11 cellular contexts compared by ENCODE assay signal in genomic region chr5:61304611-61305369, GRCh38. TPM values are rescaled to one million over a fixed set of nuclear protein-coding genes. Genes with fewer than 3 reads are reported as not detected.
DNase-seq lines count a peak whose midpoint lies in the region; ATAC-seq and TF ChIP-seq lines count a peak whose summit lies in the region.
"Had no signal": no experiment of that assay in that cellular context is flagged by ENCODE, and none has a peak within 500 bp of the region (broad histone marks: within the 10 kb centered on the region; RNA-seq: fewer than 3 reads in every experiment).

No MANE protein-coding gene starts in this region.

- no peak for TF ChIP-seq POLR2A in adrenal gland (IDR thresholded peaks at IDR 0.05)

- in situ Hi-C loops in Caki2 (cut with HindIII; ENCODE audit: low pct_unique_long_range_greater_than_20kb, low sequenced_read_pairs), result no loop called here

- no peak overlapping the region for H3K4me3 ChIP-seq in adrenal gland

- no peaks in the 10 kb centered on the region for H3K4me1 Mint-ChIP-seq in central memory CD8-positive, alpha-beta T cell
- H3K4me1 Mint-ChIP-seq in memory B cell, result peaks cover 2% of the 10 kb centered on the region

- H3K36me3 Mint-ChIP-seq in central memory CD8-positive, alpha-beta T cell (ENCODE audit: insufficient read depth), result no peaks in the 10 kb centered on the region
- peaks cover 1% of the 10 kb centered on the region for H3K36me3 Mint-ChIP-seq in memory B cell

- TF ChIP-seq CTCF in adrenal gland (IDR thresholded peaks at IDR 0.05), result no peak
- TF ChIP-seq CTCF in GM20000 (IDR thresholded peaks at IDR 0.05; ENCODE audit: extremely low read depth, missing control alignments), result no peak

- H3K9me3 Mint-ChIP-seq in central memory CD8-positive, alpha-beta T cell, result no peaks in the 10 kb centered on the region
- no peaks in the 10 kb centered on the region for H3K9me3 Mint-ChIP-seq in memory B cell
- H3K9me3 Mint-ChIP-seq: activated naive CD8-positive, alpha-beta T cell treated with anti-CD3 and anti-CD28 coated beads, Interleukin-2, amount 50 U/mL, for 24 hours had no signal

- no peak overlapping the region for H3K27ac Mint-ChIP-seq in central memory CD8-positive, alpha-beta T cell (ENCODE audit: low read depth)
- peak overlapping the region; percentile 80 for H3K27ac Mint-ChIP-seq in memory B cell
- H3K27ac Mint-ChIP-seq: activated naive CD8-positive, alpha-beta T cell treated with anti-CD3 and anti-CD28 coated beads, Interleukin-2, amount 50 U/mL, for 24 hours had no signal

- peak; percentile 75 for DNase-seq in Caki2 (ENCODE audit: low read depth)
- peak; percentile 76 for DNase-seq in NCI-H146 treated with DMSO at 0.1 percent for 48 hours (lab: John Stamatoyannopoulos, UW; ENCODE audit: unreplicated experiment)
- DNase-seq in central memory CD8-positive, alpha-beta T cell (ENCODE audit: low spot score in 2 of 2), result no peak
- no peak for DNase-seq in memory B cell (ENCODE audit: low spot score in 2 of 2)
- no peak for DNase-seq in adrenal gland
- DNase-seq in T-helper 9 cell, result no peak
- DNase-seq in sciatic nerve (ENCODE audit: low spot score), result no peak
- no peak for DNase-seq in GM20000 (ENCODE audit: low spot score)
- DNase-seq: activated naive CD8-positive, alpha-beta T cell treated with anti-CD3 and anti-CD28 coated beads, Interleukin-2, amount 50 U/mL, for 24 hours; Kasumi-1; stimulated activated CD4-positive, alpha-beta T cell treated with anti-CD3 and anti-CD28 coated beads, Interleukin-4, amount 100 ng/mL, for 1 hour had no signal

- intact Hi-C loops in adrenal gland (cut with DNase I), result no loop called here
- intact Hi-C loops in sciatic nerve (cut with DNase I), result no loop called here

- 69 to 75% (median 69%) methylated on average over 15 of the region's 15 CpGs for WGBS in adrenal gland, 4 donors

- no peaks in the 10 kb centered on the region for H3K9me3 ChIP-seq in adrenal gland (replicated peaks in 1 of 3)

- H3K4me1 ChIP-seq in adrenal gland (replicated peaks in 1 of 2), result peaks cover 6 to 8% of the 10 kb centered on the region in 2 donors

- no peaks in the 10 kb centered on the region for H3K27me3 ChIP-seq in adrenal gland

- H3K27me3 Mint-ChIP-seq in central memory CD8-positive, alpha-beta T cell, result peaks cover 52% of the 10 kb centered on the region
- peaks cover 18% of the 10 kb centered on the region for H3K27me3 Mint-ChIP-seq in memory B cell

- no peaks in the 10 kb centered on the region for H3K36me3 ChIP-seq in adrenal gland (replicated peaks in 1 of 2)

- peak; percentile 32 for ATAC-seq in central memory CD8-positive, alpha-beta T cell (replicated peaks; ENCODE audit: extremely low read depth, poor library complexity, severe bottlenecking)
- ATAC-seq in memory B cell (ENCODE audit: low read depth) (peak; percentile 69), sciatic nerve (no peak)
- ATAC-seq: activated naive CD8-positive, alpha-beta T cell treated with anti-CD3 and anti-CD28 coated beads, Interleukin-2, amount 50 U/mL, for 24 hours had no signal

- no peak overlapping the region for H3K27ac ChIP-seq in adrenal gland

- H3K4me3 Mint-ChIP-seq in central memory CD8-positive, alpha-beta T cell, result no peak overlapping the region
- H3K4me3 Mint-ChIP-seq in memory B cell, result no peak overlapping the region
- H3K4me3 Mint-ChIP-seq: activated naive CD8-positive, alpha-beta T cell treated with anti-CD3 and anti-CD28 coated beads, Interleukin-2, amount 50 U/mL, for 24 hours had no signal

RNA-seq across cellular contexts. Expression of gene ZSWIM6, which starts 27.3 kb away (rescaled TPM):
- total RNA-seq in Caki2 (2014; rRNA removed; shearing (Covaris generic); ENCODE audit: low replicate concordance), result 1.8 TPM in 2 replicates
- total RNA-seq in adrenal gland (10 to 100 TPM in 5 of 8 donors, 1 to 10 TPM in 3; 6.6 to 14.6 (median 10.7) TPM), sciatic nerve (30.2 TPM)
- polyA plus RNA-seq in adrenal gland, result 1 to 10 TPM; 7.3 to 8.3 (median 8.2) TPM

Comparison
In these comparisons a context has a peak if more than half of its experiments do, and no peak if none do; other contexts are left out.
1. DNase-seq: peak in Caki2 (single experiment) and NCI-H146 treated with DMSO at 0.1 percent for 48 hours (single experiment); none in central memory CD8-positive, alpha-beta T cell (0 of 2), memory B cell (0 of 2), adrenal gland (0 of 7), T-helper 9 cell (single experiment), sciatic nerve (single experiment) and GM20000 (single experiment).